Comparison of ENCODE assay signal across 1 cellular context in genomic region chr3:8494332-8494731, GRCh38.
TF ChIP-seq lines count a peak whose summit lies in the region.

No MANE protein-coding gene starts in this region.

TF ChIP-seq in GM23338, 12 proteins besides CTCF, POLR2A, EP300 and RAD21:
- TF ChIP-seq ZNF462 (CRISPR knock-in tag; IDR thresholded peaks at IDR 0.05), result no peak
- no peak for TF ChIP-seq ZNF114 (CRISPR knock-in tag; IDR thresholded peaks at IDR 0.05)
- TF ChIP-seq STAT1 (IDR thresholded peaks at IDR 0.05; ENCODE audit: unreplicated experiment), result no peak
- TF ChIP-seq ETS1 (IDR thresholded peaks at IDR 0.05), result no peak
- no peak for TF ChIP-seq CREB1 (CRISPR knock-in tag; IDR thresholded peaks at IDR 0.05; ENCODE audit: low read depth)
- no peak for TF ChIP-seq JUNB (IDR thresholded peaks at IDR 0.05; ENCODE audit: unreplicated experiment)
- TF ChIP-seq EZH2phosphoT487 (IDR thresholded peaks at IDR 0.05; ENCODE audit: unreplicated experiment), result no peak
- TF ChIP-seq EZH2 (IDR thresholded peaks at IDR 0.05; ENCODE audit: low read depth, unreplicated experiment), result no peak
- no peak for TF ChIP-seq POLR2AphosphoS5 (IDR thresholded peaks at IDR 0.05; ENCODE audit: low read depth)
- no peak for TF ChIP-seq ZNF331 (CRISPR knock-in tag; IDR thresholded peaks at IDR 0.05; ENCODE audit: low read depth)
- TF ChIP-seq NANOG (IDR thresholded peaks at IDR 0.05; ENCODE audit: borderline replicate concordance), result no peak
- no peak for TF ChIP-seq REST (IDR thresholded peaks at IDR 0.05; ENCODE audit: unreplicated experiment)
